ENCODE assay signal across 9 cellular contexts in genomic region chr19:16417660-16418596, GRCh38. TPM values are rescaled to one million over a fixed set of nuclear protein-coding genes. Genes with fewer than 3 reads are reported as not detected.
DNase-seq lines count a peak whose midpoint lies in the region; ATAC-seq, FAIRE-seq and TF ChIP-seq lines count a peak whose summit lies in the region.
"Had no signal": no experiment of that assay in that cellular context is flagged by ENCODE, and none has a peak within 500 bp of the region (broad histone marks: within the 10 kb centered on the region; RNA-seq: fewer than 3 reads in every experiment).

No MANE protein-coding gene starts in this region.

- no peaks in the 10 kb centered on the region for H3K27me3 Mint-ChIP-seq in activated CD4-positive, alpha-beta T cell treated with anti-CD3 and anti-CD28 coated beads for 36 hours
- no peaks in the 10 kb centered on the region for H3K27me3 Mint-ChIP-seq in central memory CD8-positive, alpha-beta T cell

- no peak overlapping the region for H3K9ac ChIP-seq in HepG2 (ENCODE audit: insufficient read depth, low read depth, low read length)

- no peak overlapping the region for H3K27ac ChIP-seq in HepG2 (ENCODE audit: extremely low read length, insufficient read depth, low read length)

- H3K36me3 ChIP-seq in HepG2 (replicated peaks in 1 of 2; ENCODE audit: control insufficient read depth in 1 of 2, insufficient read depth in 2 of 2, low read length in 2 of 2): peaks cover 36 to 75% of the 10 kb centered on the region in 2 experiments; a peak in 4 of 5 replicates

- intact Hi-C loops in activated CD4-positive, alpha-beta T cell treated with anti-CD3 and anti-CD28 coated beads for 36 hours (cut with DNase I, micrococcal nuclease): loop anchor here in 1 of 2 experiments (1.0 kb wide), 1 partner anchor 171 kb away; no protein-coding TSS in a partner anchor
- intact Hi-C loops in HepG2 (cut with micrococcal nuclease; ENCODE audit: unreplicated experiment): no loop called here

- H3K4me1 Mint-ChIP-seq in activated CD4-positive, alpha-beta T cell treated with anti-CD3 and anti-CD28 coated beads for 36 hours: peaks cover 4% of the 10 kb centered on the region
- no peaks in the 10 kb centered on the region for H3K4me1 Mint-ChIP-seq in central memory CD8-positive, alpha-beta T cell

- ATAC-seq in activated CD4-positive, alpha-beta T cell treated with anti-CD3 and anti-CD28 coated beads for 36 hours: peak; percentile 97
- ATAC-seq in central memory CD8-positive, alpha-beta T cell (replicated peaks; ENCODE audit: extremely low read depth, poor library complexity, severe bottlenecking): peak; percentile 87
- peak; percentile 90 for ATAC-seq in HepG2
- no peak for ATAC-seq in HG03135 (IDR thresholded peaks at IDR 0.05; ENCODE audit: unreplicated experiment)

- FAIRE-seq in HepG2 (lab: Jason Lieb, UNC): peak; percentile 8
- FAIRE-seq: islet of Langerhans had no signal

- H3K27me3 ChIP-seq in HepG2 (ENCODE audit: control insufficient read depth in 1 of 2, insufficient read depth in 2 of 2, low read length in 2 of 2): no peaks in the 10 kb centered on the region

- no TSS peak for BruUV-seq in HepG2 (replicated peaks; lab: Mats Ljungman, UMichigan)

- H3K27ac Mint-ChIP-seq in activated CD4-positive, alpha-beta T cell treated with anti-CD3 and anti-CD28 coated beads for 36 hours: no peak overlapping the region
- H3K27ac Mint-ChIP-seq in central memory CD8-positive, alpha-beta T cell (ENCODE audit: low read depth): no peak overlapping the region

- H3K36me3 Mint-ChIP-seq in activated CD4-positive, alpha-beta T cell treated with anti-CD3 and anti-CD28 coated beads for 36 hours (ENCODE audit: low read depth): peaks cover 15% of the 10 kb centered on the region
- H3K36me3 Mint-ChIP-seq in central memory CD8-positive, alpha-beta T cell (ENCODE audit: insufficient read depth): peaks cover 37% of the 10 kb centered on the region

- TF ChIP-seq EP300 in HepG2 (IDR thresholded peaks at IDR 0.05; ENCODE audit: low read depth in 2 of 2, low read length in 2 of 2): no peak
- TF ChIP-seq EP300 in HepG2 (CRISPR knock-in tag; IDR thresholded peaks at IDR 0.05; ENCODE audit: borderline replicate concordance): no peak

- DNase-seq in NCI-H146 (lab: John Stamatoyannopoulos, UW) (peak; percentile 22), NCI-H146 treated with DMSO at 0.1 percent for 48 hours (lab: John Stamatoyannopoulos, UW; ENCODE audit: unreplicated experiment) (no peak), M059J (ENCODE audit: low read depth) (peak; percentile 31), HepG2 (ENCODE audit: low spot score) (peak; percentile 30)
- peak; percentile 79 for DNase-seq in activated CD4-positive, alpha-beta T cell treated with anti-CD3 and anti-CD28 coated beads for 36 hours
- DNase-seq in central memory CD8-positive, alpha-beta T cell (ENCODE audit: low spot score in 2 of 2): peak; percentile 45 to 54
- peak; percentile 26 to 48 (median 31) for DNase-seq in stimulated activated CD4-positive, alpha-beta T cell treated with anti-CD3 and anti-CD28 coated beads, TNF-alpha, amount 100 ng/mL, for 48 hours (ENCODE audit: low read depth in 3 of 3)

- TF ChIP-seq POLR2A in HepG2 (IDR thresholded peaks at IDR 0.05; ENCODE audit: insufficient read depth in 1 of 2, low read depth in 2 of 2, low read length in 2 of 2): no peak

- H3K9me3 Mint-ChIP-seq in activated CD4-positive, alpha-beta T cell treated with anti-CD3 and anti-CD28 coated beads for 36 hours (ENCODE audit: low read depth): no peaks in the 10 kb centered on the region
- H3K9me3 Mint-ChIP-seq in central memory CD8-positive, alpha-beta T cell: no peaks in the 10 kb centered on the region

- H3K79me2 ChIP-seq in HepG2 (ENCODE audit: insufficient read depth, low read length): no peaks in the 10 kb centered on the region

- TF ChIP-seq RAD21 in HepG2 (CRISPR knock-in tag; IDR thresholded peaks at IDR 0.05): peak; percentile 52; the same call in 1 of the 2 replicates

- no peak overlapping the region for H2AFZ ChIP-seq in HepG2 (ENCODE audit: low read length)

- peaks cover 24% of the 10 kb centered on the region for H3K4me1 ChIP-seq in HepG2 (ENCODE audit: insufficient read depth, low read length)

- POLR2A ChIA-PET in activated CD4-positive, alpha-beta T cell treated with anti-CD3 and anti-CD28 coated beads for 36 hours (lab: Charles Lee): no interaction called here
- POLR2A ChIA-PET in HepG2 (lab: Yijun Ruan, JAX): no interaction called here

- no peak overlapping the region for H3K4me2 ChIP-seq in HepG2 (ENCODE audit: low read depth, low read length)

- WGBS in HepG2 (ENCODE audit: low lambda C conversion rate): 93% methylated on average over 24 of the region's 33 CpGs

- H4K20me1 ChIP-seq in HepG2 (ENCODE audit: insufficient read depth, low read length): no peaks in the 10 kb centered on the region

- no peak overlapping the region for H3K4me3 ChIP-seq in HepG2 (replicated peaks in 1 of 3; ENCODE audit: insufficient read depth in 1 of 3, low read depth in 2 of 3, low read length in 3 of 3)

- no peak overlapping the region for H3K4me3 Mint-ChIP-seq in activated CD4-positive, alpha-beta T cell treated with anti-CD3 and anti-CD28 coated beads for 36 hours
- H3K4me3 Mint-ChIP-seq in central memory CD8-positive, alpha-beta T cell: no peak overlapping the region

- in situ Hi-C loops in HepG2 (cut with HindIII; ENCODE audit: extremely low pct_ligation_motif_present, low pct_unique_long_range_greater_than_20kb): no loop called here

- TF ChIP-seq CTCF in HepG2 (CRISPR knock-in tag; IDR thresholded peaks at IDR 0.05): peak; percentile 91

- H3K9me3 ChIP-seq in HepG2 (ENCODE audit: low read length): no peaks in the 10 kb centered on the region

- CTCF ChIA-PET in activated CD4-positive, alpha-beta T cell treated with anti-CD3 and anti-CD28 coated beads for 36 hours (lab: Charles Lee): interaction anchor here (0.6 to 2.7 kb wide), 16 partner anchors 10 to 513 kb away, joined by 3 to 12 read pairs (median 4); no protein-coding TSS in a partner anchor
- CTCF ChIA-PET in HepG2 (lab: Yijun Ruan, JAX; ENCODE audit: low intra/inter-chr PET ratio, low total read pairs): no interaction called here

TF ChIP-seq in HepG2, 621 proteins besides CTCF, POLR2A, EP300 and RAD21 (continues in another document):
- no peak for TF ChIP-seq BRF2 (CRISPR knock-in tag; IDR thresholded peaks at IDR 0.05)

RNA-seq across cellular contexts. Expression of gene EPS15L1, which starts 53.8 kb away (rescaled TPM):
- 4.1 and 6.3 TPM in 2 replicates for total RNA-seq in M059J (2014; rRNA removed; shearing (Covaris generic))
- total RNA-seq in activated CD4-positive, alpha-beta T cell treated with anti-CD3 and anti-CD28 coated beads for 36 hours: 10 to 100 TPM; 26.1 to 29.7 TPM
- 7.0 and 8.6 TPM in 2 replicates for total RNA-seq in HepG2 (2016; rRNA removed; fragmentation: Illumina TruSeq; extraction: Trizol)
- 3.7 and 4.1 TPM in 2 replicates for total RNA-seq in HepG2 (2016; cell fraction: cytosol; rRNA removed; fragmentation: Illumina TruSeq; extraction: Trizol; ENCODE audit: low read depth)
- 8.4 and 8.7 TPM in 2 replicates for total RNA-seq in HepG2 (2016; cell fraction: insoluble cytoplasmic fraction; rRNA removed; fragmentation: Illumina TruSeq; extraction: Trizol)
- total RNA-seq in HepG2 (2016; cell fraction: membrane; rRNA removed; fragmentation: Illumina TruSeq; extraction: Trizol): 5.5 and 7.2 TPM in 2 replicates
- total RNA-seq in HepG2 (2016; cell fraction: nucleus; rRNA removed; fragmentation: Illumina TruSeq; extraction: Trizol): 16.1 and 18.4 TPM in 2 replicates
- 14.0 and 16.5 TPM in 2 replicates for polyA plus RNA-seq in HepG2 (2011; rRNA removed)
- 8.2 and 8.5 TPM in 2 replicates for polyA plus RNA-seq in HepG2 (2011; cell fraction: cytosol; rRNA removed)
- polyA plus RNA-seq in HepG2 (2011; cell fraction: nucleus; rRNA removed): 28.2 and 31.7 TPM in 2 replicates
- polyA plus RNA-seq in HepG2 (2012): 23.7 and 24.6 TPM in 2 replicates
- 2.8 TPM in 2 replicates for polyA plus RNA-seq in HepG2 (2016; cell fraction: cytosol; fragmentation: Illumina TruSeq; extraction: Trizol; ENCODE audit: low read depth)
- 18.3 and 21.1 TPM in 2 replicates for polyA plus RNA-seq in HepG2 (2016; cell fraction: insoluble cytoplasmic fraction; fragmentation: Illumina TruSeq; extraction: Trizol; ENCODE audit: low read depth)
- 3.9 and 5.1 TPM in 2 replicates for polyA plus RNA-seq in HepG2 (2016; cell fraction: membrane; fragmentation: Illumina TruSeq; extraction: Trizol; ENCODE audit: low read depth)
- polyA plus RNA-seq in HepG2 (2016; cell fraction: nucleus; fragmentation: Illumina TruSeq; extraction: Trizol; ENCODE audit: insufficient read depth, low read depth): 25.3 and 31.3 TPM in 2 replicates
- polyA minus RNA-seq in HepG2 (2011; rRNA and poly(A)+ RNA removed; ENCODE audit: low replicate concordance): 22.5 and 23.7 TPM in 2 replicates
- polyA minus RNA-seq in HepG2 (2011; cell fraction: cytosol; rRNA and poly(A)+ RNA removed): 13.0 and 19.8 TPM in 2 replicates
- 31.8 and 42.8 TPM in 2 replicates for polyA minus RNA-seq in HepG2 (2011; cell fraction: nucleus; rRNA and poly(A)+ RNA removed)
